In the genomic region with DNA sequence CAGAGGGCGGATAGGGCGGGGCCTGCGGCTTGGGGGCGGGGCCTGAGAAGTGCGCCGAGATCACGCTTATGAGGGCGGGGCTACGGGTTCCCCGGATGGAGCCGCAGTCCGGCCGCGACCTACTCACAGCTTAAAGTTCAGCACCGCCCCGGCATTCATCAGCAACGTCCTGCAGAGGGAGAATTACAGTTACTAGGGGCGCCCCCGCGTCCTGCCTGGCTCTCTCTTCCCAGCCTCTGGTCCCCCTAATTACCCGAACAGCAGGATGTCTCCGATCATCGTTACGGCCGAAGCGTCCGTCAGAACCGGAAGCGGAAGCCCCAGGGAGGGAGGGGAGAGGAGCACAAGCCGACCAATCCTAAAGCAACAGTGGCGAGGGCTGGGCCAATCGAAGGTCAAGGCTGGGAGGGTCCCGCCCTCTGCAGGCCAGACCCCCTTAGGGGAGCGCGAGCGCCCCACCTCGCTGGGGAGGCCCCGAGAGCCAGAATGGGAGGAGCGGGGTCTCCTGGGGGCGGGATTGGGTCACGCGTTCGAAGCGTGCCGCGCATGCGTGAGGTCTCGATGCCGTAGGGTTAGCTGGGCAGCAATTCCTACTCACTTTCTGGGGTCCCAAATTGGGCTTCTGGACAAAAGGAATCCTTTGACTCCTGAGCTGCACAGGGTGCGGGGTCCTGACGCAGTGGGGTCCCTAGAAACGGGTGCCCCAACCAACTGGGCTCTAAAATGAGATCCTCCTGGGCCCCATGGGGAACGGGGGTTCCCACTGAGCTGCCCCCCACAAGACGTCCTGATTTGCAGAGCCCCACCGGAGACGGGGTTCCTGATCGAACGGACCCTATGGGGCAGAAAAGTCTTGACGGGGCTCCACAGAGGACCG, we compare ENCODE assay signal across 1 cellular context.
TF ChIP-seq lines count a peak whose summit lies in the region.

Gene SMIM7 (minus strand): TSS at position 313 of the 877 bp plus-strand sequence. CDS start 34 bp downstream, at position 279.

TF ChIP-seq in HepG2, 621 proteins besides CTCF, POLR2A, EP300 and RAD21 (continued from another document and continues in another):
- TF ChIP-seq, protein P1, sequence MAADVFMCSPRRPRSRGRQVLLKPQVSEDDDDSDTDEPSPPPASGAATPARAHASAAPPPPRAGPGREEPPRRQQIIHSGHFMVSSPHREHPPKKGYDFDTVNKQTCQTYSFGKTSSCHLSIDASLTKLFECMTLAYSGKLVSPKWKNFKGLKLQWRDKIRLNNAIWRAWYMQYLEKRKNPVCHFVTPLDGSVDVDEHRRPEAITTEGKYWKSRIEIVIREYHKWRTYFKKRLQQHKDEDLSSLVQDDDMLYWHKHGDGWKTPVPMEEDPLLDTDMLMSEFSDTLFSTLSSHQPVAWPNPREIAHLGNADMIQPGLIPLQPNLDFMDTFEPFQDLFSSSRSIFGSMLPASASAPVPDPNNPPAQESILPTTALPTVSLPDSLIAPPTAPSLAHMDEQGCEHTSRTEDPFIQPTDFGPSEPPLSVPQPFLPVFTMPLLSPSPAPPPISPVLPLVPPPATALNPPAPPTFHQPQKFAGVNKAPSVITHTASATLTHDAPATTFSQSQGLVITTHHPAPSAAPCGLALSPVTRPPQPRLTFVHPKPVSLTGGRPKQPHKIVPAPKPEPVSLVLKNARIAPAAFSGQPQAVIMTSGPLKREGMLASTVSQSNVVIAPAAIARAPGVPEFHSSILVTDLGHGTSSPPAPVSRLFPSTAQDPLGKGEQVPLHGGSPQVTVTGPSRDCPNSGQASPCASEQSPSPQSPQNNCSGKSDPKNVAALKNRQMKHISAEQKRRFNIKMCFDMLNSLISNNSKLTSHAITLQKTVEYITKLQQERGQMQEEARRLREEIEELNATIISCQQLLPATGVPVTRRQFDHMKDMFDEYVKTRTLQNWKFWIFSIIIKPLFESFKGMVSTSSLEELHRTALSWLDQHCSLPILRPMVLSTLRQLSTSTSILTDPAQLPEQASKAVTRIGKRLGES (CRISPR knock-in tag; IDR thresholded peaks at IDR 0.05; ENCODE audit: borderline replicate concordance), result peak; percentile 94; the same call in 1 of the 2 replicates
- TF ChIP-seq ZNF280D (CRISPR knock-in tag; IDR thresholded peaks at IDR 0.05) (no peak), ZNF251 (CRISPR knock-in tag; IDR thresholded peaks at IDR 0.05) (no peak), RELA (CRISPR knock-in tag; IDR thresholded peaks at IDR 0.05) (no peak), PPARG (CRISPR knock-in tag; conservative IDR thresholded peaks at IDR 0.05) (peak; percentile 52), TARDBP (CRISPR knock-in tag; IDR thresholded peaks at IDR 0.05) (peak; percentile 71), ATF7-NPFF (CRISPR knock-in tag; IDR thresholded peaks at IDR 0.05; ENCODE audit: low read depth) (peak; percentile 24), GZF1 (CRISPR knock-in tag; IDR thresholded peaks at IDR 0.05) (no peak), NONO (IDR thresholded peaks at IDR 0.05) (no peak), NONO (CRISPR knock-in tag; conservative IDR thresholded peaks at IDR 0.05) (peak; percentile 60), SRF (IDR thresholded peaks at IDR 0.05; ENCODE audit: low read depth, low read length) (no peak), ZNF772 (CRISPR knock-in tag; IDR thresholded peaks at IDR 0.05) (peak; percentile 43; the same call in 1 of the 2 replicates), HOXA9 (CRISPR knock-in tag; IDR thresholded peaks at IDR 0.05; ENCODE audit: borderline replicate concordance) (no peak), ZNF879 (CRISPR knock-in tag; IDR thresholded peaks at IDR 0.05) (0 out of 2 replicates have a peak, but pooled peaks have one; percentile 15), HNF1B (CRISPR knock-in tag; IDR thresholded peaks at IDR 0.05) (peak; percentile 55; the same call in 1 of the 2 replicates), SP140L (CRISPR knock-in tag; IDR thresholded peaks at IDR 0.05; ENCODE audit: borderline replicate concordance) (no peak), KLF13 (CRISPR knock-in tag; IDR thresholded peaks at IDR 0.05) (no peak), ZBTB39 (CRISPR knock-in tag; IDR thresholded peaks at IDR 0.05) (peak; percentile 81; the same call in 1 of the 2 replicates), RNF219 (CRISPR knock-in tag; IDR thresholded peaks at IDR 0.05) (no peak), ZNF432 (CRISPR knock-in tag; IDR thresholded peaks at IDR 0.05; ENCODE audit: borderline replicate concordance) (no peak), ZNF781 (CRISPR knock-in tag; IDR thresholded peaks at IDR 0.05; ENCODE audit: borderline replicate concordance, not compliant biosample characterization) (no peak), ZFP90 (CRISPR knock-in tag; IDR thresholded peaks at IDR 0.05; ENCODE audit: borderline replicate concordance) (no peak), GFI1 (CRISPR knock-in tag; IDR thresholded peaks at IDR 0.05; ENCODE audit: borderline replicate concordance) (no peak; the same call in 1 of the 2 replicates), ZNF569 (CRISPR knock-in tag; IDR thresholded peaks at IDR 0.05; ENCODE audit: borderline replicate concordance) (no peak), ZNF775 (CRISPR knock-in tag; IDR thresholded peaks at IDR 0.05; ENCODE audit: borderline replicate concordance) (no peak; the same call in 1 of the 2 replicates), RFX3 (CRISPR knock-in tag; IDR thresholded peaks at IDR 0.05) (no peak), ZNF746 (CRISPR knock-in tag; IDR thresholded peaks at IDR 0.05) (no peak), ZNF530 (CRISPR knock-in tag; IDR thresholded peaks at IDR 0.05; ENCODE audit: low read depth) (no peak), LCORL (IDR thresholded peaks at IDR 0.05) (no peak), LCORL (CRISPR knock-in tag; IDR thresholded peaks at IDR 0.05) (peak; percentile 61; the same call in 1 of the 2 replicates), KDM1A (CRISPR knock-in tag; IDR thresholded peaks at IDR 0.05) (no peak), SP5 (CRISPR knock-in tag; IDR thresholded peaks at IDR 0.05; ENCODE audit: borderline replicate concordance, low read depth) (peak; percentile 97)
- TF ChIP-seq, protein P2, sequence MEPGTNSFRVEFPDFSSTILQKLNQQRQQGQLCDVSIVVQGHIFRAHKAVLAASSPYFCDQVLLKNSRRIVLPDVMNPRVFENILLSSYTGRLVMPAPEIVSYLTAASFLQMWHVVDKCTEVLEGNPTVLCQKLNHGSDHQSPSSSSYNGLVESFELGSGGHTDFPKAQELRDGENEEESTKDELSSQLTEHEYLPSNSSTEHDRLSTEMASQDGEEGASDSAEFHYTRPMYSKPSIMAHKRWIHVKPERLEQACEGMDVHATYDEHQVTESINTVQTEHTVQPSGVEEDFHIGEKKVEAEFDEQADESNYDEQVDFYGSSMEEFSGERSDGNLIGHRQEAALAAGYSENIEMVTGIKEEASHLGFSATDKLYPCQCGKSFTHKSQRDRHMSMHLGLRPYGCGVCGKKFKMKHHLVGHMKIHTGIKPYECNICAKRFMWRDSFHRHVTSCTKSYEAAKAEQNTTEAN (CRISPR knock-in tag; conservative IDR thresholded peaks at IDR 0.05), result peak; percentile 47; the same call in 1 of the 2 replicates
- TF ChIP-seq, protein P3, sequence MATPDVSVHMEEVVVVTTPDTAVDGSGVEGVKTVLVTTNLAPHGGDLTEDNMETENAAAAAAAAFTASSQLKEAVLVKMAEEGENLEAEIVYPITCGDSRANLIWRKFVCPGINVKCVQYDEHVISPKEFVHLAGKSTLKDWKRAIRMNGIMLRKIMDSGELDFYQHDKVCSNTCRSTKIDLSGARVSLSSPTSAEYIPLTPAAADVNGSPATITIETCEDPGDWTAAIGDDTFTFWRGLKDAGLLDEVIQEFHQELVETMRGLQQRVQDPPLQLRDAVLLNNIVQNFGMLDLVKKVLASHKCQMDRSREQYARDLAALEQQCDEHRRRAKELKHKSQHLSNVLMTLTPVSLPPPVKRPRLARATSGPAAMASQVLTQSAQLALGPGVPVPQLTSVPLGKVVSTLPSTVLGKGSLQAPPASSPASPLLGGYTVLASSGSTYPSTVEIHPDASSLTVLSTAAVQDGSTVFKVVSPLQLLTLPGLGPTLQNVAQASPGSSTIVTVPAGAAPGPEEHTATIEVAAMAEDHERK (CRISPR knock-in tag; IDR thresholded peaks at IDR 0.05; ENCODE audit: low read depth), result peak; percentile 67
- TF ChIP-seq, protein P4, sequence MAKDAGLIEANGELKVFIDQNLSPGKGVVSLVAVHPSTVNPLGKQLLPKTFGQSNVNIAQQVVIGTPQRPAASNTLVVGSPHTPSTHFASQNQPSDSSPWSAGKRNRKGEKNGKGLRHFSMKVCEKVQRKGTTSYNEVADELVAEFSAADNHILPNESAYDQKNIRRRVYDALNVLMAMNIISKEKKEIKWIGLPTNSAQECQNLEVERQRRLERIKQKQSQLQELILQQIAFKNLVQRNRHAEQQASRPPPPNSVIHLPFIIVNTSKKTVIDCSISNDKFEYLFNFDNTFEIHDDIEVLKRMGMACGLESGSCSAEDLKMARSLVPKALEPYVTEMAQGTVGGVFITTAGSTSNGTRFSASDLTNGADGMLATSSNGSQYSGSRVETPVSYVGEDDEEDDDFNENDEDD (CRISPR knock-in tag; IDR thresholded peaks at IDR 0.05; ENCODE audit: borderline replicate concordance), result peak; percentile 89
